16 cellular contexts compared by ENCODE assay signal in genomic region chr2:42547014-42547413, GRCh38. TPM values are rescaled to one million over a fixed set of nuclear protein-coding genes. Genes with fewer than 3 reads are reported as not detected.
DNase-seq lines count a peak whose midpoint lies in the region; ATAC-seq and TF ChIP-seq lines count a peak whose summit lies in the region.
"Had no signal": no experiment of that assay in that cellular context is flagged by ENCODE, and none has a peak within 500 bp of the region (broad histone marks: within the 10 kb centered on the region; RNA-seq: fewer than 3 reads in every experiment).

No MANE protein-coding gene starts in this region.

- H2BK120ac ChIP-seq in mesendoderm (ENCODE audit: low read depth, low read length): no peak overlapping the region

- H3K4me1 ChIP-seq in OCI-LY1 (ENCODE audit: insufficient read depth, low read length, severe bottlenecking) (peaks cover 33% of the 10 kb centered on the region), mesendoderm (ENCODE audit: control insufficient read depth, low read depth, low read length) (peaks cover 13% of the 10 kb centered on the region)
- H3K4me1 ChIP-seq: right atrium auricular region, SJSA1, tibial artery had no signal

- H3K9me3 ChIP-seq in OCI-LY1 (ENCODE audit: low read length): no peaks in the 10 kb centered on the region
- H3K9me3 ChIP-seq: BLaER1, right atrium auricular region, SJSA1, tibial artery had no signal

- peak overlapping the region; percentile 21 for H3K4ac ChIP-seq in mesendoderm (ENCODE audit: low read depth, low read length)

- H4K8ac ChIP-seq in mesendoderm (ENCODE audit: low read depth, low read length): no peak overlapping the region

- no peak overlapping the region for H2AK5ac ChIP-seq in mesendoderm (ENCODE audit: low read length)

- ATAC-seq in HG02943 (IDR thresholded peaks at IDR 0.05; ENCODE audit: low read depth, unreplicated experiment): peak; percentile 61
- no peak for ATAC-seq in HG03571 (IDR thresholded peaks at IDR 0.05; ENCODE audit: unreplicated experiment)
- no peak for ATAC-seq in omental fat pad (ENCODE audit: low FRiP score)
- ATAC-seq: activated CD8-positive, alpha-beta T cell treated with anti-CD3 and anti-CD28 coated beads for 36 hours had no signal

- peak overlapping the region; percentile 17; the same call in 1 of the 2 replicates for H2AFZ ChIP-seq in OCI-LY1 (ENCODE audit: low read length)

- peak; percentile 10 for DNase-seq in GM12865 (ENCODE audit: low read depth)
- DNase-seq in mesendoderm: no peak
- DNase-seq in GOT3 (lab: John Stamatoyannopoulos, UW): no peak
- DNase-seq in A172 (ENCODE audit: low spot score): no peak
- DNase-seq in omental fat pad (ENCODE audit: low spot score): no peak
- DNase-seq: activated CD8-positive, alpha-beta T cell treated with anti-CD3 and anti-CD28 coated beads for 36 hours; activated naive CD4-positive, alpha-beta T cell treated with anti-CD3 and anti-CD28 coated beads, Interleukin-2, amount 10 ng/mL, durations not matched to agents 7 days and 5 days; erythroblast; midbrain had no signal

- H3K79me2 ChIP-seq in OCI-LY1 (ENCODE audit: insufficient read depth, low read length) (no peaks in the 10 kb centered on the region), mesendoderm (ENCODE audit: control insufficient read depth, insufficient read depth, low read length) (no peaks in the 10 kb centered on the region)

- no peaks in the 10 kb centered on the region for H4K20me1 ChIP-seq in OCI-LY1 (ENCODE audit: insufficient read depth, low read length)
- H4K20me1 ChIP-seq: BLaER1 had no signal

- peak overlapping the region; percentile 13 for H3K18ac ChIP-seq in mesendoderm (ENCODE audit: low read length)

- H3K4me2 ChIP-seq in OCI-LY1 (ENCODE audit: low read length): peak overlapping the region; percentile 53
- no peak overlapping the region for H3K4me2 ChIP-seq in mesendoderm (ENCODE audit: low read length)
- H3K4me2 ChIP-seq: BLaER1 had no signal

- H3K9me2 ChIP-seq in OCI-LY1 (ENCODE audit: low read depth, low read length): no peaks in the 10 kb centered on the region

- peak overlapping the region; percentile 91 for H3K27ac ChIP-seq in OCI-LY1 (ENCODE audit: low read depth, low read length, poor library complexity, severe bottlenecking)
- H3K27ac ChIP-seq in mesendoderm (ENCODE audit: low read depth, low read length): no peak overlapping the region
- H3K27ac ChIP-seq: BLaER1, right atrium auricular region, SJSA1, tibial artery had no signal

- H3K27me3 ChIP-seq in OCI-LY1 (ENCODE audit: insufficient read depth, low read length): no peaks in the 10 kb centered on the region
- no peaks in the 10 kb centered on the region for H3K27me3 ChIP-seq in mesendoderm (ENCODE audit: insufficient read depth, low read length, poor library complexity)
- H3K27me3 ChIP-seq: BLaER1, right atrium auricular region, SJSA1, tibial artery had no signal

- no peak overlapping the region for H3K23ac ChIP-seq in mesendoderm (ENCODE audit: low read length)

- H3K9ac ChIP-seq in OCI-LY1 (ENCODE audit: low read length) (peak overlapping the region; percentile 53), mesendoderm (ENCODE audit: low read length) (no peak overlapping the region)
- H3K9ac ChIP-seq: BLaER1 had no signal

- no peak overlapping the region for H3K56ac ChIP-seq in mesendoderm (ENCODE audit: low read length)

- H2BK15ac ChIP-seq in mesendoderm (replicated peaks; ENCODE audit: low read depth): no peak overlapping the region

- TF ChIP-seq CTCF in GM12865 (IDR thresholded peaks at IDR 0.05; ENCODE audit: insufficient read depth, low read depth, low read length, missing control alignments) (no peak), OCI-LY1 (IDR thresholded peaks at IDR 0.05; ENCODE audit: low read length) (no peak), omental fat pad (IDR thresholded peaks at IDR 0.05) (no peak)

- H3K4me3 ChIP-seq in GM12865 (ENCODE audit: low read depth, low read length) (no peak overlapping the region), OCI-LY1 (ENCODE audit: low read depth, low read length, poor library complexity, severe bottlenecking) (peak overlapping the region; percentile 48), mesendoderm (ENCODE audit: low read length) (no peak overlapping the region)
- H3K4me3 ChIP-seq: BLaER1, right atrium auricular region, SJSA1, tibial artery had no signal

- H3K36me3 ChIP-seq in OCI-LY1 (ENCODE audit: insufficient read depth, low read length): no peaks in the 10 kb centered on the region
- H3K36me3 ChIP-seq in mesendoderm (ENCODE audit: control insufficient read depth, insufficient read depth, low read length): no peaks in the 10 kb centered on the region
- H3K36me3 ChIP-seq: BLaER1, right atrium auricular region, SJSA1, tibial artery had no signal

- no CpG with 5 or more reads among the region's 9 CpGs for WGBS in mesendoderm (ENCODE audit: extremely low coverage, insufficient coverage, low lambda C conversion rate)

- H3F3A ChIP-seq in OCI-LY1 (ENCODE audit: insufficient read depth, low read length): no peaks in the 10 kb centered on the region

- H4K5ac ChIP-seq in mesendoderm (ENCODE audit: low read length): no peak overlapping the region

- no peaks in the 10 kb centered on the region for H3K79me1 ChIP-seq in mesendoderm (ENCODE audit: low read length)

- no peak overlapping the region for H2BK5ac ChIP-seq in mesendoderm (ENCODE audit: low read length)

RNA-seq across cellular contexts. Expression of gene MTA3, which starts 21.4 kb away (rescaled TPM):
- polyA plus RNA-seq in mesendoderm (2013, experiment 1 of 2): 81.4 TPM
- polyA plus RNA-seq in mesendoderm (2013, experiment 2 of 2): 78.4 TPM
- 35.5 and 45.3 TPM in 2 replicates for total RNA-seq in A172 (2014; rRNA removed; shearing (Covaris generic))
- 10 to 100 TPM; 10.8 to 36.6 (median 25.2) TPM for total RNA-seq in omental fat pad

RNA-seq across cellular contexts. Expression of gene KCNG3, which starts 53.2 kb away (rescaled TPM):
- 1.00 TPM for polyA plus RNA-seq in mesendoderm (2013, experiment 1 of 2)
- 1.1 TPM for polyA plus RNA-seq in mesendoderm (2013, experiment 2 of 2)
- 2.5 and 2.9 TPM in 2 replicates for total RNA-seq in A172 (2014; rRNA removed; shearing (Covaris generic))
- total RNA-seq in omental fat pad: 1 to 10 TPM in 1 of 4 donors, under 1 TPM in 1, not detected in 2; 0.37 to 1.1 TPM
- total RNA-seq: right atrium auricular region had no signal
